10 cellular contexts compared by ENCODE assay signal in genomic region chr10:116063107-116063506, GRCh38.
"Had no signal": no experiment of that assay in that cellular context is flagged by ENCODE, and none has a peak within 500 bp of the region (broad histone marks: within the 10 kb centered on the region; RNA-seq: fewer than 3 reads in every experiment).

No MANE protein-coding gene starts in this region.

- ATAC-seq: HCT116, K562 had no signal

- FAIRE-seq: K562 had no signal

- DNase-seq: GM23248, GOT3, H7, HFFc6, IMR-90, KG1 had no signal

- H3K36me3 ChIP-seq: HAP-1 had no signal

- H3K4me1 ChIP-seq: HAP-1 had no signal

- H3K9me3 ChIP-seq: HAP-1 had no signal

- H2AFZ ChIP-seq: GM23248 had no signal

- H3K4me3 ChIP-seq: GM23248, HAP-1, K562 had no signal

- H3K27ac ChIP-seq: GM23248, HL-60 had no signal

- H3K9ac ChIP-seq: GM23248 had no signal
